In the genomic region with DNA sequence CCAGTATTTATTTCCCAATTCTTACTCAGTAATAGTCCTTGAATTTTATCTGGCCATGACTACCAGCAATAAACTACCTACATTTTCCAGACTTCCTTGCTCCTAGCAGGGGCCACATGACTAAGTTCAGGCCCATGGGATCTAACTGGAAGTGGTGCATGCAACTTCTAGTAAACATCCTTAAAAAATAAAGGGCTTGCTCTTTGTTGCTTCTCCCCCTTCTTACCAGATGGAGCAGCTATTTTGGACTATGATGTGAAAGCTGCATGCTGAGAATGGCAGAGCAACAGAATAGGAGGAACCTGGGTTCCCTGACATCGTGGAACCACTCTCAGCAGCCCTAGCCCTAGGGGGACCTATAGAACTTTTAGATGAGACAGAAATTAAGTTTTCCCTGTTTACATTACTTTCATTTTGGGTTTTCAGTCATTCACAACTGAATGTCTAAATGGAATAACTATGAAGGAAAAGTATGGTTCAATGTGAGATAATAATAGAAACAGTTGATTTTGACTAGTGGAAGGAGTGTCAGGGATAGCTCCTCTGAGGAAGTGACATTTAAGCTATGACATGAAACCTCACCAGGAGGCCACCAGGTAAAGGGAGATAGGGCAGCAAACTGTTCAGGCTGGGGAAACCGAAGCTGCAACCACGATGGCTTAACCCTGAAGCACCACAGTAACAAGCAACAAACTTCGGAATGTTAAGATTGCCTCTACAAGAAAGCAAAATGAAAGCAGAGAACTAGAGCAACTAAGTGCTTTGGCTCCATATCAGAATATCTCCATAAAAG, we compare ENCODE assay signal across 2 cellular contexts.
TF ChIP-seq lines count a peak whose summit lies in the region.

No MANE protein-coding gene starts in this region.

TF ChIP-seq in WTC11, 78 proteins besides CTCF, POLR2A, EP300 and RAD21 (continued from another document):
- TF ChIP-seq, protein P1, sequence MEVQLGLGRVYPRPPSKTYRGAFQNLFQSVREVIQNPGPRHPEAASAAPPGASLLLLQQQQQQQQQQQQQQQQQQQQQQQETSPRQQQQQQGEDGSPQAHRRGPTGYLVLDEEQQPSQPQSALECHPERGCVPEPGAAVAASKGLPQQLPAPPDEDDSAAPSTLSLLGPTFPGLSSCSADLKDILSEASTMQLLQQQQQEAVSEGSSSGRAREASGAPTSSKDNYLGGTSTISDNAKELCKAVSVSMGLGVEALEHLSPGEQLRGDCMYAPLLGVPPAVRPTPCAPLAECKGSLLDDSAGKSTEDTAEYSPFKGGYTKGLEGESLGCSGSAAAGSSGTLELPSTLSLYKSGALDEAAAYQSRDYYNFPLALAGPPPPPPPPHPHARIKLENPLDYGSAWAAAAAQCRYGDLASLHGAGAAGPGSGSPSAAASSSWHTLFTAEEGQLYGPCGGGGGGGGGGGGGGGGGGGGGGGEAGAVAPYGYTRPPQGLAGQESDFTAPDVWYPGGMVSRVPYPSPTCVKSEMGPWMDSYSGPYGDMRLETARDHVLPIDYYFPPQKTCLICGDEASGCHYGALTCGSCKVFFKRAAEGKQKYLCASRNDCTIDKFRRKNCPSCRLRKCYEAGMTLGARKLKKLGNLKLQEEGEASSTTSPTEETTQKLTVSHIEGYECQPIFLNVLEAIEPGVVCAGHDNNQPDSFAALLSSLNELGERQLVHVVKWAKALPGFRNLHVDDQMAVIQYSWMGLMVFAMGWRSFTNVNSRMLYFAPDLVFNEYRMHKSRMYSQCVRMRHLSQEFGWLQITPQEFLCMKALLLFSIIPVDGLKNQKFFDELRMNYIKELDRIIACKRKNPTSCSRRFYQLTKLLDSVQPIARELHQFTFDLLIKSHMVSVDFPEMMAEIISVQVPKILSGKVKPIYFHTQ (CRISPR knock-in tag; IDR thresholded peaks at IDR 0.05), result no peak
- TF ChIP-seq IRF2 (CRISPR knock-in tag; IDR thresholded peaks at IDR 0.05; ENCODE audit: borderline replicate concordance, low read depth), result no peak
- TF ChIP-seq, protein P2, sequence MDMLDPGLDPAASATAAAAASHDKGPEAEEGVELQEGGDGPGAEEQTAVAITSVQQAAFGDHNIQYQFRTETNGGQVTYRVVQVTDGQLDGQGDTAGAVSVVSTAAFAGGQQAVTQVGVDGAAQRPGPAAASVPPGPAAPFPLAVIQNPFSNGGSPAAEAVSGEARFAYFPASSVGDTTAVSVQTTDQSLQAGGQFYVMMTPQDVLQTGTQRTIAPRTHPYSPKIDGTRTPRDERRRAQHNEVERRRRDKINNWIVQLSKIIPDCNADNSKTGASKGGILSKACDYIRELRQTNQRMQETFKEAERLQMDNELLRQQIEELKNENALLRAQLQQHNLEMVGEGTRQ (CRISPR knock-in tag; IDR thresholded peaks at IDR 0.05), result no peak
- TF ChIP-seq CBFB (CRISPR knock-in tag; IDR thresholded peaks at IDR 0.05; ENCODE audit: low read depth), result no peak
- no peak for TF ChIP-seq CREM (CRISPR knock-in tag; IDR thresholded peaks at IDR 0.05)
- TF ChIP-seq TCF7 (CRISPR knock-in tag; IDR thresholded peaks at IDR 0.05; ENCODE audit: low read depth), result no peak
- no peak for TF ChIP-seq NFATC4 (CRISPR knock-in tag; IDR thresholded peaks at IDR 0.05)
- no peak for TF ChIP-seq ZNF263 (CRISPR knock-in tag; IDR thresholded peaks at IDR 0.05; ENCODE audit: low read depth)
- TF ChIP-seq, protein P3, sequence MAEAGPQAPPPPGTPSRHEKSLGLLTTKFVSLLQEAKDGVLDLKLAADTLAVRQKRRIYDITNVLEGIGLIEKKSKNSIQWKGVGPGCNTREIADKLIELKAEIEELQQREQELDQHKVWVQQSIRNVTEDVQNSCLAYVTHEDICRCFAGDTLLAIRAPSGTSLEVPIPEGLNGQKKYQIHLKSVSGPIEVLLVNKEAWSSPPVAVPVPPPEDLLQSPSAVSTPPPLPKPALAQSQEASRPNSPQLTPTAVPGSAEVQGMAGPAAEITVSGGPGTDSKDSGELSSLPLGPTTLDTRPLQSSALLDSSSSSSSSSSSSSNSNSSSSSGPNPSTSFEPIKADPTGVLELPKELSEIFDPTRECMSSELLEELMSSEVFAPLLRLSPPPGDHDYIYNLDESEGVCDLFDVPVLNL (CRISPR knock-in tag; IDR thresholded peaks at IDR 0.05; ENCODE audit: borderline replicate concordance, low read depth), result no peak
- no peak for TF ChIP-seq ZNF416 (CRISPR knock-in tag; IDR thresholded peaks at IDR 0.05)
- TF ChIP-seq, protein P4, sequence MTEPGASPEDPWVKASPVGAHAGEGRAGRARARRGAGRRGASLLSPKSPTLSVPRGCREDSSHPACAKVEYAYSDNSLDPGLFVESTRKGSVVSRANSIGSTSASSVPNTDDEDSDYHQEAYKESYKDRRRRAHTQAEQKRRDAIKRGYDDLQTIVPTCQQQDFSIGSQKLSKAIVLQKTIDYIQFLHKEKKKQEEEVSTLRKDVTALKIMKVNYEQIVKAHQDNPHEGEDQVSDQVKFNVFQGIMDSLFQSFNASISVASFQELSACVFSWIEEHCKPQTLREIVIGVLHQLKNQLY (CRISPR knock-in tag; IDR thresholded peaks at IDR 0.05), result no peak
- TF ChIP-seq PRRX2 (CRISPR knock-in tag; IDR thresholded peaks at IDR 0.05), result no peak
- TF ChIP-seq, protein P5, sequence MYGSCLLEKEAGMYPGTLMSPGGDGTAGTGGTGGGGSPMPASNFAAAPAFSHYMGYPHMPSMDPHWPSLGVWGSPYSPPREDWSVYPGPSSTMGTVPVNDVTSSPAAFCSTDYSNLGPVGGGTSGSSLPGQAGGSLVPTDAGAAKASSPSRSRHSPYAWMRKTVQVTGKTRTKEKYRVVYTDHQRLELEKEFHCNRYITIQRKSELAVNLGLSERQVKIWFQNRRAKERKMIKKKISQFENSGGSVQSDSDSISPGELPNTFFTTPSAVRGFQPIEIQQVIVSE (CRISPR knock-in tag; IDR thresholded peaks at IDR 0.05; ENCODE audit: borderline replicate concordance), result no peak

TF ChIP-seq in SK-N-SH, 30 proteins besides CTCF, POLR2A, EP300 and RAD21 (continued from another document):
- TF ChIP-seq, protein P2 (IDR thresholded peaks at IDR 0.05; ENCODE audit: borderline replicate concordance, low read depth, low read length), result no peak
- TF ChIP-seq, protein P6, sequence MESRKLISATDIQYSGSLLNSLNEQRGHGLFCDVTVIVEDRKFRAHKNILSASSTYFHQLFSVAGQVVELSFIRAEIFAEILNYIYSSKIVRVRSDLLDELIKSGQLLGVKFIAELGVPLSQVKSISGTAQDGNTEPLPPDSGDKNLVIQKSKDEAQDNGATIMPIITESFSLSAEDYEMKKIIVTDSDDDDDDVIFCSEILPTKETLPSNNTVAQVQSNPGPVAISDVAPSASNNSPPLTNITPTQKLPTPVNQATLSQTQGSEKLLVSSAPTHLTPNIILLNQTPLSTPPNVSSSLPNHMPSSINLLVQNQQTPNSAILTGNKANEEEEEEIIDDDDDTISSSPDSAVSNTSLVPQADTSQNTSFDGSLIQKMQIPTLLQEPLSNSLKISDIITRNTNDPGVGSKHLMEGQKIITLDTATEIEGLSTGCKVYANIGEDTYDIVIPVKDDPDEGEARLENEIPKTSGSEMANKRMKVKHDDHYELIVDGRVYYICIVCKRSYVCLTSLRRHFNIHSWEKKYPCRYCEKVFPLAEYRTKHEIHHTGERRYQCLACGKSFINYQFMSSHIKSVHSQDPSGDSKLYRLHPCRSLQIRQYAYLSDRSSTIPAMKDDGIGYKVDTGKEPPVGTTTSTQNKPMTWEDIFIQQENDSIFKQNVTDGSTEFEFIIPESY (IDR thresholded peaks at IDR 0.05; ENCODE audit: borderline replicate concordance, low read depth), result no peak
- no peak for TF ChIP-seq YY1 (IDR thresholded peaks at IDR 0.05; ENCODE audit: low read depth)
- TF ChIP-seq TAF1 (IDR thresholded peaks at IDR 0.05; ENCODE audit: borderline replicate concordance, low read depth, low read length), result no peak
- TF ChIP-seq JUND (IDR thresholded peaks at IDR 0.05), result no peak
- no peak for TF ChIP-seq GATA2 (CRISPR knock-in tag; IDR thresholded peaks at IDR 0.05)
- no peak for TF ChIP-seq MXI1 (IDR thresholded peaks at IDR 0.05; ENCODE audit: low read depth, low read length)
- TF ChIP-seq GABPA (IDR thresholded peaks at IDR 0.05; ENCODE audit: low read depth), result no peak
